18 cellular contexts compared by ENCODE assay signal in genomic region chr10:31768467-31768866, GRCh38.
A peak's percentile ranks its signal among the peaks of the same experiment; 100 is the strongest.
DNase-seq lines count a peak whose midpoint lies in the region; ATAC-seq and TF ChIP-seq lines count a peak whose summit lies in the region.
"Had no signal": no experiment of that assay in that cellular context is flagged by ENCODE, and none has a peak within 500 bp of the region (broad histone marks: within the 10 kb centered on the region; RNA-seq: fewer than 3 reads in every experiment).

No MANE protein-coding gene starts in this region.

- peaks cover 0 to 2% (median 0%) of the 10 kb centered on the region in 11 donors for H3K9me3 Mint-ChIP-seq in naive thymus-derived CD4-positive, alpha-beta T cell

- H3K27me3 ChIP-seq in PC-3 (ENCODE audit: low read length) = no peaks in the 10 kb centered on the region
- no peaks in the 10 kb centered on the region for H3K27me3 ChIP-seq in mesenchymal stem cell (ENCODE audit: control insufficient read depth in 1 of 2, insufficient read depth in 1 of 2, low read length in 2 of 2)
- H3K27me3 ChIP-seq in naive thymus-derived CD4-positive, alpha-beta T cell (ENCODE audit: control insufficient read depth in 2 of 2, insufficient read depth in 2 of 2, low read length in 2 of 2) = no peaks in the 10 kb centered on the region
- H3K27me3 ChIP-seq: ovary, uterus had no signal

- no TSS peak for BruUV-seq in PC-3 (replicated peaks; lab: Mats Ljungman, UMichigan)

- H3F3A ChIP-seq in PC-3 (ENCODE audit: low read length, unreplicated experiment) = no peaks in the 10 kb centered on the region

- peak; percentile 73 for DNase-seq in AG10803 (ENCODE audit: low read depth)
- DNase-seq in PC-3 = peak; percentile 30
- DNase-seq in choroid plexus epithelial cell (ENCODE audit: low read depth) = peak; percentile 83
- DNase-seq in mesenchymal stem cell = peak; percentile 18
- DNase-seq in DMS53 treated with DMSO at 0.1 percent for 48 hours (lab: John Stamatoyannopoulos, UW; ENCODE audit: unreplicated experiment) = no peak
- DNase-seq in DMS114 treated with DMSO at 0.1 percent for 48 hours (lab: John Stamatoyannopoulos, UW; ENCODE audit: unreplicated experiment) = no peak
- no peak for DNase-seq in naive thymus-derived CD4-positive, alpha-beta T cell
- DNase-seq: activated CD4-positive, alpha-beta T cell treated with anti-CD3 and anti-CD28 coated beads for 36 hours; activated gamma-delta T cell; AML-193; COR-L47; NCI-H1105 treated with DMSO at 0.1 percent for 48 hours; NCI-H69; ovary; stimulated activated CD4-positive, alpha-beta T cell treated with anti-CD3 and anti-CD28 coated beads, Interleukin-4, amount 100 ng/mL, for 1 hour; substantia nigra; uterus had no signal

- H2AFZ ChIP-seq in PC-3 (ENCODE audit: low read length) (no peak overlapping the region), mesenchymal stem cell (ENCODE audit: low read depth, low read length) (no peak overlapping the region)

- H3K27ac ChIP-seq in PC-3 (ENCODE audit: low read length) (no peak overlapping the region), mesenchymal stem cell (ENCODE audit: low read length, poor library complexity, severe bottlenecking) (peak overlapping the region; percentile 76)
- no peak overlapping the region for H3K27ac ChIP-seq in naive thymus-derived CD4-positive, alpha-beta T cell (ENCODE audit: low read depth, low read length)
- H3K27ac ChIP-seq: ovary, uterus had no signal

- H3K18ac ChIP-seq in mesenchymal stem cell (ENCODE audit: low read depth in 1 of 2, low read length in 2 of 2) = no peak overlapping the region

- POLR2A ChIA-PET in PC-3 (lab: Charles Lee; ENCODE audit: unreplicated experiment) = no interaction called here
- POLR2A ChIA-PET in naive thymus-derived CD4-positive, alpha-beta T cell (lab: Charles Lee) = interaction anchor here (0.7 kb wide), 1 partner anchor 628 kb away, joined by 3 read pairs; no protein-coding TSS in a partner anchor

- no peak overlapping the region for H2BK15ac ChIP-seq in mesenchymal stem cell (ENCODE audit: low read depth, poor library complexity, severe bottlenecking)

- no peak overlapping the region for H3K14ac ChIP-seq in mesenchymal stem cell (ENCODE audit: low read length in 2 of 2)

- intact Hi-C loops in PC-3 (cut with micrococcal nuclease) = no loop called here
- intact Hi-C loops in naive thymus-derived CD4-positive, alpha-beta T cell (cut with micrococcal nuclease) = no loop called here

- H3K36me3 ChIP-seq in PC-3 (ENCODE audit: low read depth, low read length) (no peaks in the 10 kb centered on the region; the same call in 1 of the 2 replicates), mesenchymal stem cell (ENCODE audit: control insufficient read depth in 1 of 2, insufficient read depth in 2 of 2, low read depth in 1 of 2, low read length in 2 of 2) (no peaks in the 10 kb centered on the region)
- no peaks in the 10 kb centered on the region for H3K36me3 ChIP-seq in naive thymus-derived CD4-positive, alpha-beta T cell (ENCODE audit: control insufficient read depth in 2 of 3, insufficient read depth in 3 of 3, low read length in 3 of 3)
- H3K36me3 ChIP-seq: ovary, uterus had no signal

- H4K20me1 ChIP-seq in PC-3 (ENCODE audit: low read length) = no peaks in the 10 kb centered on the region

- no peak overlapping the region for H3K4me3 Mint-ChIP-seq in naive thymus-derived CD4-positive, alpha-beta T cell
- H3K4me3 Mint-ChIP-seq: activated CD4-positive, alpha-beta T cell treated with anti-CD3 and anti-CD28 coated beads for 36 hours had no signal

- CTCF ChIA-PET in PC-3 (lab: Charles Lee) = interaction anchor here (1.0 kb wide), 1 partner anchor 8 kb away, joined by 3 read pairs; no protein-coding TSS in a partner anchor
- CTCF ChIA-PET in naive thymus-derived CD4-positive, alpha-beta T cell (lab: Charles Lee) = interaction anchor here (0.7 to 3.0 kb wide), 4 partner anchors 106 to 1016 kb away, joined by 3 to 14 read pairs (median 6); partner anchors contain the start of gene ZNF438

- H3K9ac ChIP-seq in PC-3 (ENCODE audit: low read length) = no peak overlapping the region
- H3K9ac ChIP-seq in mesenchymal stem cell (ENCODE audit: low read length) = peak overlapping the region; percentile 61

- no peaks in the 10 kb centered on the region for H3K9me3 ChIP-seq in PC-3 (ENCODE audit: low read length)
- no peaks in the 10 kb centered on the region for H3K9me3 ChIP-seq in mesenchymal stem cell (ENCODE audit: control insufficient read depth, low read length)
- no peaks in the 10 kb centered on the region for H3K9me3 ChIP-seq in naive thymus-derived CD4-positive, alpha-beta T cell (ENCODE audit: control insufficient read depth in 2 of 3, low read length in 3 of 3)
- H3K9me3 ChIP-seq: ovary, uterus had no signal

- ATAC-seq in PC-3 (no peak), GM19395 (IDR thresholded peaks at IDR 0.05; ENCODE audit: unreplicated experiment) (no peak)
- no peak for ATAC-seq in naive thymus-derived CD4-positive, alpha-beta T cell
- ATAC-seq: activated CD4-positive, alpha-beta T cell treated with anti-CD3 and anti-CD28 coated beads for 36 hours had no signal

- H4K91ac ChIP-seq in mesenchymal stem cell (ENCODE audit: low read length) = no peak overlapping the region

- H4K8ac ChIP-seq in mesenchymal stem cell (ENCODE audit: low read length) = no peak overlapping the region

- 92% methylated on average over 1 of the region's 1 CpG for WGBS in mesenchymal stem cell

- no peak overlapping the region for H3K4me2 ChIP-seq in PC-3 (ENCODE audit: low read length)
- H3K4me2 ChIP-seq in mesenchymal stem cell (ENCODE audit: low read length, poor library complexity, severe bottlenecking) = no peak overlapping the region

- H3K79me2 ChIP-seq in PC-3 (ENCODE audit: low read length) = no peaks in the 10 kb centered on the region

- H3K27ac Mint-ChIP-seq in naive thymus-derived CD4-positive, alpha-beta T cell = peak overlapping the region in 1 of 9 donors; percentile 14
- H3K27ac Mint-ChIP-seq: activated CD4-positive, alpha-beta T cell treated with anti-CD3 and anti-CD28 coated beads for 36 hours had no signal

- no peak overlapping the region for H3K23ac ChIP-seq in mesenchymal stem cell (ENCODE audit: low read length in 2 of 2)

- H3K4me3 ChIP-seq in AG10803 (ENCODE audit: low read length) (no peak overlapping the region), PC-3 (ENCODE audit: low read length) (no peak overlapping the region), choroid plexus epithelial cell (ENCODE audit: low read depth, low read length) (no peak overlapping the region), mesenchymal stem cell (ENCODE audit: insufficient read depth in 1 of 2, low read depth in 1 of 2, low read length in 2 of 2) (no peak overlapping the region)
- no peak overlapping the region for H3K4me3 ChIP-seq in naive thymus-derived CD4-positive, alpha-beta T cell (ENCODE audit: low read length)
- H3K4me3 ChIP-seq: ovary, uterus had no signal

- TF ChIP-seq CTCF in AG10803 (conservative IDR thresholded peaks at IDR 0.05; ENCODE audit: low read length) (no peak), PC-3 (conservative IDR thresholded peaks at IDR 0.05; ENCODE audit: low read depth, low read length) (no peak), choroid plexus epithelial cell (conservative IDR thresholded peaks at IDR 0.05; ENCODE audit: low read depth, low read length) (no peak)

- no peak overlapping the region for H2BK12ac ChIP-seq in mesenchymal stem cell (ENCODE audit: low read length in 2 of 2)

- no peak overlapping the region for H2AK5ac ChIP-seq in mesenchymal stem cell (ENCODE audit: low read length, severe bottlenecking)

- no peaks in the 10 kb centered on the region for H3K27me3 Mint-ChIP-seq in naive thymus-derived CD4-positive, alpha-beta T cell
- H3K27me3 Mint-ChIP-seq: activated CD4-positive, alpha-beta T cell treated with anti-CD3 and anti-CD28 coated beads for 36 hours had no signal

- H3K4ac ChIP-seq in mesenchymal stem cell (ENCODE audit: low read depth in 1 of 2, low read length in 2 of 2) = no peak overlapping the region

- H3K4me1 ChIP-seq in PC-3 (ENCODE audit: insufficient read depth, low read length) (peaks cover 11% of the 10 kb centered on the region; the same call in 1 of the 2 replicates), mesenchymal stem cell (ENCODE audit: control insufficient read depth, insufficient read depth, low read depth, low read length) (no peaks in the 10 kb centered on the region)
- H3K4me1 ChIP-seq in naive thymus-derived CD4-positive, alpha-beta T cell (ENCODE audit: control insufficient read depth in 2 of 2, insufficient read depth in 2 of 2, low read length in 2 of 2) = no peaks in the 10 kb centered on the region
- H3K4me1 ChIP-seq: uterus had no signal

- no peaks in the 10 kb centered on the region for H3K36me3 Mint-ChIP-seq in naive thymus-derived CD4-positive, alpha-beta T cell

- H2BK120ac ChIP-seq in mesenchymal stem cell (ENCODE audit: low read depth, low read length) = no peak overlapping the region

- no peaks in the 10 kb centered on the region for H3K4me1 Mint-ChIP-seq in naive thymus-derived CD4-positive, alpha-beta T cell

- H3K9me2 ChIP-seq in PC-3 (replicated peaks; ENCODE audit: low read length) = no peaks in the 10 kb centered on the region

- no peak overlapping the region for H2BK5ac ChIP-seq in mesenchymal stem cell (ENCODE audit: low read depth, low read length, poor library complexity, severe bottlenecking)

- H3K79me1 ChIP-seq in mesenchymal stem cell (replicated peaks; ENCODE audit: low read length, poor library complexity, severe bottlenecking) = no peaks in the 10 kb centered on the region

Comparison
In these comparisons a context has a peak if more than half of its experiments do, and no peak if none do; other contexts are left out.
1. DNase-seq: peak in AG10803 (single experiment), PC-3 (single experiment), choroid plexus epithelial cell (single experiment) and mesenchymal stem cell (single experiment); none in DMS53 treated with DMSO at 0.1 percent for 48 hours (single experiment), DMS114 treated with DMSO at 0.1 percent for 48 hours (single experiment) and naive thymus-derived CD4-positive, alpha-beta T cell (0 of 9).